In the genomic region with DNA sequence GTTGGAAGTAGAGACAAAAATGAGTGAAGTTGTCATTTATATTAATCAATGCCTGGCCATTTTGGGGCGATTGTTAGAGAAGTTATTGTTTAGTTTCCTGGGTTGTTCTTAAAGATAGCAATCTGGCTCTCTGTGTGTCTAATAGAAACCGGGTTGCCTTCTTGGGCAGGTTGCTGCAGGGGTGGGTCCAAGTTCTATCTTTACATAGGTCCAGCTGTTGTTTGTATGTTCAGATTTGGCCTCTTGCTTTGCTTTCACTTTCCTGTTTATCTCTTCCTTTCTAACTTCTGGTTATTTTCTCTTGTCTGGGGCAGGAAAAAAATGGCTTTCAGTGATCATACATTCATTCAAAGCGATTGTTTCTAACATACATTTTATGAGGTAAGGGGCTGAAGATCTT, we compare ENCODE assay signal across 13 cellular contexts.
"Had no signal": no experiment of that assay in that cellular context is flagged by ENCODE, and none has a peak within 500 bp of the region (broad histone marks: within the 10 kb centered on the region; RNA-seq: fewer than 3 reads in every experiment).

No MANE protein-coding gene starts in this region.

- ATAC-seq: activated naive CD8-positive, alpha-beta T cell treated with anti-CD3 and anti-CD28 coated beads, Interleukin-2, amount 50 U/mL, for 24 hours; heart left ventricle had no signal

- H3K9me3 Mint-ChIP-seq: activated naive CD8-positive, alpha-beta T cell treated with anti-CD3 and anti-CD28 coated beads, Interleukin-2, amount 50 U/mL, for 24 hours had no signal

- H3K27me3 ChIP-seq: cardiac muscle cell, heart left ventricle, stomach had no signal

- H3K4me3 ChIP-seq: cardiac muscle cell, heart left ventricle, stomach, thoracic aorta had no signal

- H3K27ac Mint-ChIP-seq: activated naive CD8-positive, alpha-beta T cell treated with anti-CD3 and anti-CD28 coated beads, Interleukin-2, amount 50 U/mL, for 24 hours; naive B cell had no signal

- H3K27me3 Mint-ChIP-seq: activated naive CD8-positive, alpha-beta T cell treated with anti-CD3 and anti-CD28 coated beads, Interleukin-2, amount 50 U/mL, for 24 hours had no signal

- H3K36me3 ChIP-seq: cardiac muscle cell, heart left ventricle, stomach, thoracic aorta had no signal

- H3K4me1 ChIP-seq: heart left ventricle, parathyroid adenoma had no signal

- H3K9ac ChIP-seq: parathyroid adenoma had no signal

- H3K4me1 Mint-ChIP-seq: activated naive CD8-positive, alpha-beta T cell treated with anti-CD3 and anti-CD28 coated beads, Interleukin-2, amount 50 U/mL, for 24 hours had no signal

- H3K27ac ChIP-seq: cardiac muscle cell, heart left ventricle, parathyroid adenoma, stomach, thoracic aorta had no signal

- H3K9me3 ChIP-seq: thoracic aorta had no signal

- DNase-seq: activated CD4-positive, alpha-beta T cell treated with anti-CD3 and anti-CD28 coated beads for 1 hour; activated CD4-positive, alpha-beta T cell treated with anti-CD3 and anti-CD28 coated beads, Interleukin-2, amount 50 U/mL, for 48 hours; activated naive CD4-positive, alpha-beta T cell treated with Interleukin-2 at 50 U/mL for 16 hours; activated naive CD8-positive, alpha-beta T cell treated with anti-CD3 and anti-CD28 coated beads, Interleukin-2, amount 50 U/mL, for 24 hours; heart left ventricle; islet precursor cell; naive B cell; retina; stomach; T-helper 9 cell had no signal

- H2AFZ ChIP-seq: parathyroid adenoma had no signal

- H3K79me2 ChIP-seq: parathyroid adenoma had no signal

- H3K4me3 Mint-ChIP-seq: activated naive CD8-positive, alpha-beta T cell treated with anti-CD3 and anti-CD28 coated beads, Interleukin-2, amount 50 U/mL, for 24 hours; naive B cell had no signal
